ENCODE assay signal across 27 cellular contexts in the genomic region with DNA sequence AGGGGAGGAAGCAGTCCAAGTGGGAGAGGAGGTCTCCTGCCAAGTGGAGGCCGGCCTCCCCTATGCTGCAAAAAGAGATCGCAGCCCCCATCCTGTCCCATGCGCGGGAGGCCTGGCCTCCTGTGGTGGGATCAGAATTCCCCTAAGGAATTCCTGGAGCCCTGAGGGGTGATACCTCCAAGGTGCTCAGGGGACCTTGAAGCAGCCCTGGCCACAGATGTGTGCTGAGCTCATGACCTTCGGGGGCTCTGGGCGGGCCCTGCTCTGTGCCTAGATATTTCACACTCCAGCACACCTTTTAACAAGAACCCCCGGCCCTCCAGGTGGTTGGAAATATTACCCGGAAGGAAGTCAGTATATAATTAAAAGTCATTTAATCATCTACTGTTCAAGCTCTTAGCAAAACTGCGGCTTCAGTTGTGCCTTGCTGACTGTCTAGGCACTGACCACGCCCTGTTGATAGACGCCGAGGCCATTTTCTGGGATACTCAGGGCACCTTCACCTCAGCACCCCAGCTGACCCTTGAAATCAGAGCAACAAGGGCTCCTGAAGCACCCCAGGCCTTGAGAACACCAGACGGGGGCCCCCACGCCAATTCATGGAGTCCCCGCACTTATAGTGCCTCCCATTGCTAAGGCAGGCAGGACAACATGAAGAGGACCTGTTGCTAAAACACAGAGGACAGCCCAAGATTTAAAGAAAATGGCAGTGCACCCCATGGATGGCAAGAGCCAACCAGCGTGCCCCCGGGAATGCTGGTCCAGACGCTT.
"Had no signal": no experiment of that assay in that cellular context is flagged by ENCODE, and none has a peak within 500 bp of the region (broad histone marks: within the 10 kb centered on the region; RNA-seq: fewer than 3 reads in every experiment).

No MANE protein-coding gene starts in this region.

- H3K4me1 ChIP-seq: body of pancreas, gastrocnemius medialis, parathyroid adenoma had no signal

- H2AFZ ChIP-seq: parathyroid adenoma had no signal

- H3K27me3 ChIP-seq: body of pancreas, cardiac muscle cell, gastrocnemius medialis, left lung, suprapubic skin, tibial nerve had no signal

- H3K9me3 ChIP-seq: body of pancreas, gastrocnemius medialis, left lung, suprapubic skin had no signal

- H3K4me3 ChIP-seq: body of pancreas, cardiac muscle cell, esophagus squamous epithelium, gastrocnemius medialis, left lung, stomach, suprapubic skin, tibial nerve had no signal

- H3K36me3 ChIP-seq: cardiac muscle cell, esophagus squamous epithelium, gastrocnemius medialis, left lung, stomach, suprapubic skin, tibial nerve had no signal

- ATAC-seq: activated CD4-positive, alpha-beta T cell treated with anti-CD3 and anti-CD28 coated beads for 36 hours; activated naive CD8-positive, alpha-beta T cell treated with anti-CD3 and anti-CD28 coated beads, Interleukin-2, amount 50 U/mL, for 24 hours; activated T-cell treated with anti-CD3 and anti-CD28 coated beads, Interleukin-2, amount 50 U/mL, for 72 hours; body of pancreas; effector memory CD8-positive, alpha-beta T cell; gastrocnemius medialis; left lung; natural killer cell treated with Interleukin-12 subunit alpha and Interleukin-12 subunit beta and Interleukin-15 and Interleukin-18, amount 100 ng/mL, for 72 hours; sciatic nerve; stimulated activated effector memory CD8-positive, alpha-beta T cell treated with anti-CD3 and anti-CD28 coated beads, Interleukin-12 subunit alpha, Interleukin-12 subunit beta, amount 100 ng/mL, for 72 hours had no signal

- H3K9ac ChIP-seq: parathyroid adenoma had no signal

- H3K27ac ChIP-seq: body of pancreas, cardiac muscle cell, esophagus squamous epithelium, gastrocnemius medialis, left lung, parathyroid adenoma, stomach, suprapubic skin, tibial nerve had no signal

- H3K79me2 ChIP-seq: parathyroid adenoma had no signal

- DNase-seq: activated B cell treated with CpG ODN at 0.5 μM for 24 hours; activated CD4-positive, alpha-beta T cell treated with anti-CD3 and anti-CD28 coated beads for 36 hours; activated CD4-positive, alpha-beta T cell treated with anti-CD3 and anti-CD28 coated beads, Interleukin-2, amount 50 U/mL, for 48 hours; activated gamma-delta T cell; activated naive CD4-positive, alpha-beta T cell treated with anti-CD3 and anti-CD28 coated beads, Interleukin-2, amount 50 U/mL, for 16 hours; activated naive CD8-positive, alpha-beta T cell treated with anti-CD3 and anti-CD28 coated beads, Interleukin-2, amount 50 U/mL, for 24 hours; activated T-cell treated with anti-CD3 and anti-CD28 coated beads, Interleukin-2, amount 50 U/mL, for 72 hours; body of pancreas; dermis blood vessel endothelial cell; effector memory CD8-positive, alpha-beta T cell; esophagus squamous epithelium; gastrocnemius medialis; kidney; mammary epithelial cell; midbrain; small intestine; stimulated activated CD4-positive, alpha-beta T cell treated with anti-CD3 and anti-CD28 coated beads, Interleukin-2, amount 100 ng/mL, for 24 hours; stomach; T1000 had no signal

- FAIRE-seq: kidney, small intestine had no signal
